Comparison of ENCODE assay signal across 24 cellular contexts in the genomic region with DNA sequence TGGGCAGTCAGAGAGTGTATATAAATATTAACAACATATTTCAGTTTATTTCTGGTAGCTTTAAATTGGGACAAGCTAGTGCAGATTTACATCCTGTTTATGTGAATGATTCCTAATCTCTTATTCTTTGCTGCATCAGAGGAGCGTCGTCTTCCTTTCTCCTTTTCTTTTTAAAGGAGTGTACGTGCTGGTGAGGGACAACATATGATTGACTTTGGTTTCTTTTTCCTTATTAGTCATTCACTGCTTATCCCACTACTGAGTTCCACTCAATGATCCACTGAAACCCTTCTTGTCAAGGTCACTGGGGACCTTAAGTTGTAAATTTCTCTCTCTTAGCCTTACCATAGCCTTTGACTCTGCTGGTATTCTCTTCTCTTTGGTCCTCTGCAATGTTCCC.
"Had no signal": no experiment of that assay in that cellular context is flagged by ENCODE, and none has a peak within 500 bp of the region (broad histone marks: within the 10 kb centered on the region; RNA-seq: fewer than 3 reads in every experiment).

No MANE protein-coding gene starts in this region.

- H3K27ac ChIP-seq: breast epithelium, gastroesophageal sphincter, hepatocyte, neural progenitor cell, transverse colon, VCaP had no signal

- H3K4me2 ChIP-seq: hepatocyte, neural progenitor cell had no signal

- H3K4me1 ChIP-seq: breast epithelium, neural progenitor cell had no signal

- H3K79me2 ChIP-seq: hepatocyte had no signal

- H3K27me3 ChIP-seq: breast epithelium, gastroesophageal sphincter, hepatocyte, neural progenitor cell, testis, transverse colon had no signal

- H3K4me3 ChIP-seq: breast epithelium, gastroesophageal sphincter, hepatocyte, neural progenitor cell, testis, transverse colon had no signal

- DNase-seq: activated CD4-positive, alpha-beta memory T cell treated with anti-CD3 and anti-CD28 coated beads for 36 hours; activated CD4-positive, alpha-beta T cell treated with anti-CD3 and anti-CD28 coated beads for 48 hours; activated CD8-positive, alpha-beta memory T cell treated with anti-CD3 and anti-CD28 coated beads, Interleukin-2, amount 50 U/mL, for 4 hours; activated gamma-delta T cell; activated naive CD4-positive, alpha-beta T cell treated with anti-CD3 and anti-CD28 coated beads, Interleukin-2, amount 50 U/mL, for 16 hours; activated T-cell treated with anti-CD3 and anti-CD28 coated beads, Interleukin-2, amount 50 U/mL, for 1 hour; amniotic stem cell; central memory CD4-positive, alpha-beta T cell; endodermal cell; kidney; left colon; natural killer cell; occipital lobe; right cardiac atrium; stimulated activated CD4-positive, alpha-beta T cell treated with anti-CD3 and anti-CD28 coated beads, Interleukin-4, amount 100 ng/mL, for 1 hour; stimulated activated naive CD8-positive, alpha-beta T cell treated with anti-CD3 and anti-CD28 coated beads, Interleukin-15, Interleukin-2, amounts not matched to agents 100 U/mL and 50 U/mL, for 24 hours; T-helper 9 cell; testis; transverse colon had no signal

- H3K36me3 ChIP-seq: breast epithelium, gastroesophageal sphincter, neural progenitor cell, transverse colon had no signal

- H3K9ac ChIP-seq: neural progenitor cell had no signal
